ENCODE assay signal across 11 cellular contexts in genomic region chr10:86684305-86684704, GRCh38. TPM values are rescaled to one million over a fixed set of nuclear protein-coding genes. Genes with fewer than 3 reads are reported as not detected.
DNase-seq lines count a peak whose midpoint lies in the region; ATAC-seq and TF ChIP-seq lines count a peak whose summit lies in the region.
"Had no signal": no experiment of that assay in that cellular context is flagged by ENCODE, and none has a peak within 500 bp of the region (broad histone marks: within the 10 kb centered on the region; RNA-seq: fewer than 3 reads in every experiment).

No MANE protein-coding gene starts in this region.

- H3K9me3 ChIP-seq in DND-41 (ENCODE audit: insufficient read depth, low read length, severe bottlenecking) (no peaks in the 10 kb centered on the region), esophagus (ENCODE audit: control insufficient read depth in 2 of 2, insufficient read depth in 1 of 2, low read depth in 1 of 2, low read length in 1 of 2) (no peaks in the 10 kb centered on the region), neural progenitor cell (ENCODE audit: low read depth) (no peaks in the 10 kb centered on the region)

- H3K9me3 Mint-ChIP-seq in neural progenitor cell = no peaks in the 10 kb centered on the region
- no peaks in the 10 kb centered on the region for H3K9me3 Mint-ChIP-seq in stimulated activated naive CD8-positive, alpha-beta T cell treated with anti-CD3 and anti-CD28 coated beads, Interleukin-15, amount 100 ng/mL, for 72 hours
- H3K9me3 Mint-ChIP-seq: activated naive CD4-positive, alpha-beta T cell treated with anti-CD3 and anti-CD28 coated beads, Interleukin-2, amount 50 U/mL, for 24 hours; naive B cell had no signal

- peaks cover 19% of the 10 kb centered on the region for H3K27me3 Mint-ChIP-seq in neural progenitor cell (ENCODE audit: insufficient read depth, low read depth)
- peaks cover 8% of the 10 kb centered on the region for H3K27me3 Mint-ChIP-seq in stimulated activated naive CD8-positive, alpha-beta T cell treated with anti-CD3 and anti-CD28 coated beads, Interleukin-15, amount 100 ng/mL, for 72 hours
- H3K27me3 Mint-ChIP-seq: activated naive CD4-positive, alpha-beta T cell treated with anti-CD3 and anti-CD28 coated beads, Interleukin-2, amount 50 U/mL, for 24 hours had no signal

- TF ChIP-seq CTCF in DND-41 (IDR thresholded peaks at IDR 0.05; ENCODE audit: borderline replicate concordance, extremely low read depth, low read length, poor library complexity, severe bottlenecking) (peak; percentile 32), neural progenitor cell (IDR thresholded peaks at IDR 0.05) (peak; percentile 61)

- H3K4me2 ChIP-seq in DND-41 (ENCODE audit: insufficient read depth, low read length) = no peak overlapping the region
- peak overlapping the region; percentile 22 for H3K4me2 ChIP-seq in neural progenitor cell

- H3K4me1 ChIP-seq in DND-41 (ENCODE audit: insufficient read depth, low read length) = no peaks in the 10 kb centered on the region
- H3K4me1 ChIP-seq in esophagus (ENCODE audit: control insufficient read depth in 2 of 2, insufficient read depth in 2 of 2, low read length in 1 of 2) = peaks cover 0 to 2% of the 10 kb centered on the region in 2 donors
- H3K4me1 ChIP-seq in neural progenitor cell = peaks cover 17% of the 10 kb centered on the region

- peaks cover 33% of the 10 kb centered on the region for H3K4me1 Mint-ChIP-seq in neural progenitor cell
- H3K4me1 Mint-ChIP-seq in stimulated activated naive CD8-positive, alpha-beta T cell treated with anti-CD3 and anti-CD28 coated beads, Interleukin-15, amount 100 ng/mL, for 72 hours = peaks cover 12% of the 10 kb centered on the region

- H3K27ac ChIP-seq in DND-41 (ENCODE audit: low read length) (no peak overlapping the region), esophagus (ENCODE audit: low read depth in 2 of 2, low read length in 1 of 2) (peak overlapping the region; percentile 57 to 63), neural progenitor cell (no peak overlapping the region)

- H3K4me3 Mint-ChIP-seq in neural progenitor cell = no peak overlapping the region
- H3K4me3 Mint-ChIP-seq in stimulated activated naive CD8-positive, alpha-beta T cell treated with anti-CD3 and anti-CD28 coated beads, Interleukin-15, amount 100 ng/mL, for 72 hours = no peak overlapping the region
- H3K4me3 Mint-ChIP-seq: activated naive CD4-positive, alpha-beta T cell treated with anti-CD3 and anti-CD28 coated beads, Interleukin-2, amount 50 U/mL, for 24 hours had no signal

- no peak for ATAC-seq in DND-41 (ENCODE audit: insufficient read depth, low read depth)
- ATAC-seq in stimulated activated naive CD8-positive, alpha-beta T cell treated with anti-CD3 and anti-CD28 coated beads, Interleukin-15, amount 100 ng/mL, for 72 hours = no peak
- no peak for ATAC-seq in GM18858 (IDR thresholded peaks at IDR 0.05; ENCODE audit: unreplicated experiment)

- no peak overlapping the region for H3K27ac Mint-ChIP-seq in neural progenitor cell
- H3K27ac Mint-ChIP-seq in stimulated activated naive CD8-positive, alpha-beta T cell treated with anti-CD3 and anti-CD28 coated beads, Interleukin-15, amount 100 ng/mL, for 72 hours = no peak overlapping the region
- H3K27ac Mint-ChIP-seq: activated naive CD4-positive, alpha-beta T cell treated with anti-CD3 and anti-CD28 coated beads, Interleukin-2, amount 50 U/mL, for 24 hours; naive B cell had no signal

- H3K4me3 ChIP-seq in DND-41 (ENCODE audit: low read depth in 1 of 2, low read length in 2 of 2) (no peak overlapping the region), esophagus (ENCODE audit: low read depth in 1 of 2, low read length in 2 of 2) (no peak overlapping the region), neural progenitor cell (no peak overlapping the region)

- H3K36me3 ChIP-seq in DND-41 (ENCODE audit: insufficient read depth, low read length) (no peaks in the 10 kb centered on the region), esophagus (ENCODE audit: control insufficient read depth in 2 of 2, insufficient read depth in 2 of 2, low read length in 1 of 2) (no peaks in the 10 kb centered on the region), neural progenitor cell (no peaks in the 10 kb centered on the region)

- DNase-seq in DND-41 = no peak
- DNase-seq in NCI-H1694 (lab: John Stamatoyannopoulos, UW) = peak; percentile 24
- peak; percentile 63 for DNase-seq in neural progenitor cell (ENCODE audit: low spot score)
- no peak for DNase-seq in stimulated activated naive CD8-positive, alpha-beta T cell treated with anti-CD3 and anti-CD28 coated beads, Interleukin-15, amount 100 ng/mL, for 72 hours
- no peak for DNase-seq in Kasumi-1 (lab: John Stamatoyannopoulos, UW)
- no peak for DNase-seq in NCI-H1092 (lab: John Stamatoyannopoulos, UW)
- DNase-seq: naive B cell, NCI-H187 had no signal

- H3K9ac ChIP-seq in DND-41 (ENCODE audit: low read depth, low read length) (no peak overlapping the region), neural progenitor cell (no peak overlapping the region)

- H4K20me1 ChIP-seq in DND-41 (ENCODE audit: insufficient read depth, low read length) (peaks cover 4% of the 10 kb centered on the region; the same call in 1 of the 2 replicates), neural progenitor cell (ENCODE audit: low read depth) (no peaks in the 10 kb centered on the region)

- no peaks in the 10 kb centered on the region for H3K36me3 Mint-ChIP-seq in neural progenitor cell
- H3K36me3 Mint-ChIP-seq: activated naive CD4-positive, alpha-beta T cell treated with anti-CD3 and anti-CD28 coated beads, Interleukin-2, amount 50 U/mL, for 24 hours; naive B cell had no signal

- 31 to 42% methylated on average over 5 of the region's 5 CpGs for WGBS in esophagus, 2 donors

- peaks cover 16% of the 10 kb centered on the region for H3K27me3 ChIP-seq in DND-41 (ENCODE audit: insufficient read depth, low read length, poor library complexity)
- H3K27me3 ChIP-seq in esophagus (ENCODE audit: control insufficient read depth in 1 of 2, insufficient read depth in 2 of 2, low read length in 2 of 2) = no peaks in the 10 kb centered on the region
- no peaks in the 10 kb centered on the region for H3K27me3 ChIP-seq in neural progenitor cell

- H3F3A ChIP-seq in neural progenitor cell (ENCODE audit: low read depth) = no peaks in the 10 kb centered on the region

- no peak overlapping the region for H2AFZ ChIP-seq in DND-41 (ENCODE audit: low read depth, low read length)
- peak overlapping the region; percentile 76 for H2AFZ ChIP-seq in neural progenitor cell (replicated peaks)

- H3K79me2 ChIP-seq in DND-41 (ENCODE audit: insufficient read depth, low read length) = no peaks in the 10 kb centered on the region
- H3K79me2 ChIP-seq in neural progenitor cell (ENCODE audit: low read depth) = no peaks in the 10 kb centered on the region

RNA-seq across cellular contexts. Expression of gene LDB3, which starts 16.0 kb away (rescaled TPM):
- 1 to 10 TPM; 1.4 to 2.4 TPM for polyA plus RNA-seq in esophagus
- 0.03 TPM in 1 of 2 replicates, not detected in the other for total RNA-seq in neural progenitor cell (ENCODE audit: low replicate concordance)

RNA-seq across cellular contexts. Expression of gene OPN4, which starts 30.0 kb away (rescaled TPM):
- polyA plus RNA-seq in esophagus = under 1 TPM in 1 of 2 donors, not detected in 1; 0.02 TPM
- total RNA-seq in neural progenitor cell (ENCODE audit: low replicate concordance) = not detected in 2 replicates

Comparison
In these comparisons a context has a peak if more than half of its experiments do, and no peak if none do; other contexts are left out.
1. DNase-seq: peak in NCI-H1694 (single experiment) and neural progenitor cell (single experiment); none in DND-41 (single experiment), stimulated activated naive CD8-positive, alpha-beta T cell treated with anti-CD3 and anti-CD28 coated beads, Interleukin-15, amount 100 ng/mL, for 72 hours (0 of 2), Kasumi-1 (0 of 2) and NCI-H1092 (single experiment).
2. H3K27ac ChIP-seq: peak in esophagus (2 of 2); none in DND-41 (single experiment) and neural progenitor cell (single experiment).